ENCODE assay signal across 1 cellular context in the genomic region with DNA sequence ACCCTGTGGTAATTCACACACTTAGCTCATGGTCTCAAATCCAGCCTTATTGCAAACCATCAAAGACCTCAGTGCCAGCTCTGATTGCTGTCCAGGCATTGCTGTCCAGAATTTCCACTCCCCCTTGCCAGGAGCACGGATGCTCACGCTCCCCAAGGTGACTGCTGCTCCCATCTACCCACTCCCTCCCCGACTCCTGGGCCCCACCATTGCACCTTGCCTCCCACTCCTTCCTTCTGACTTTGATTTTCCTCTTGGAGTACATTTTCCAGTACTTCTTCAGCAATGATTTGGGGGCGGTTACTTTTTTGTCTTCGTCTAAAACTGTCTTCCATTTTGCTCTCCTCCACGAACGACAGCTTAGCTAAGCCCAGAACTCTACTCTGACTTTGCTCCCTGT.
TF ChIP-seq lines count a peak whose summit lies in the region.

No MANE protein-coding gene starts in this region.

TF ChIP-seq in H1, 55 proteins besides CTCF, POLR2A, EP300 and RAD21:
- TF ChIP-seq TEAD4 (IDR thresholded peaks at IDR 0.05; ENCODE audit: low read depth, low read length) (no peak), HDAC6 (IDR thresholded peaks at IDR 0.05; ENCODE audit: low read depth, low read length) (no peak), MAFK (IDR thresholded peaks at IDR 0.05; ENCODE audit: low read depth, low read length) (no peak), RNF2 (IDR thresholded peaks at IDR 0.05; ENCODE audit: borderline replicate concordance, low read depth, low read length, missing control alignments, poor library complexity, severe bottlenecking) (no peak), JUN (IDR thresholded peaks at IDR 0.05; ENCODE audit: low read depth, low read length) (no peak), SP1 (IDR thresholded peaks at IDR 0.05; ENCODE audit: low read depth, low read length) (no peak), NANOG (IDR thresholded peaks at IDR 0.05; ENCODE audit: insufficient read depth, low read depth, low read length, poor library complexity, severe bottlenecking) (no peak), CTBP2 (IDR thresholded peaks at IDR 0.05; ENCODE audit: borderline replicate concordance, insufficient read depth, insufficient read length, low read length) (no peak), CEBPB (IDR thresholded peaks at IDR 0.05; ENCODE audit: low read depth, low read length) (no peak), KDM1A (IDR thresholded peaks at IDR 0.05; ENCODE audit: borderline replicate concordance, low read length) (no peak), FOSL1 (IDR thresholded peaks at IDR 0.05; ENCODE audit: insufficient read depth, low read depth, low read length) (no peak)
- TF ChIP-seq, protein P1, sequence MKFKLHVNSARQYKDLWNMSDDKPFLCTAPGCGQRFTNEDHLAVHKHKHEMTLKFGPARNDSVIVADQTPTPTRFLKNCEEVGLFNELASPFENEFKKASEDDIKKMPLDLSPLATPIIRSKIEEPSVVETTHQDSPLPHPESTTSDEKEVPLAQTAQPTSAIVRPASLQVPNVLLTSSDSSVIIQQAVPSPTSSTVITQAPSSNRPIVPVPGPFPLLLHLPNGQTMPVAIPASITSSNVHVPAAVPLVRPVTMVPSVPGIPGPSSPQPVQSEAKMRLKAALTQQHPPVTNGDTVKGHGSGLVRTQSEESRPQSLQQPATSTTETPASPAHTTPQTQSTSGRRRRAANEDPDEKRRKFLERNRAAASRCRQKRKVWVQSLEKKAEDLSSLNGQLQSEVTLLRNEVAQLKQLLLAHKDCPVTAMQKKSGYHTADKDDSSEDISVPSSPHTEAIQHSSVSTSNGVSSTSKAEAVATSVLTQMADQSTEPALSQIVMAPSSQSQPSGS (IDR thresholded peaks at IDR 0.05; ENCODE audit: low read length): no peak
TF ChIP-seq in H1: peak in this region for 0.
